Comparison of ENCODE assay signal across 8 cellular contexts in the genomic region with DNA sequence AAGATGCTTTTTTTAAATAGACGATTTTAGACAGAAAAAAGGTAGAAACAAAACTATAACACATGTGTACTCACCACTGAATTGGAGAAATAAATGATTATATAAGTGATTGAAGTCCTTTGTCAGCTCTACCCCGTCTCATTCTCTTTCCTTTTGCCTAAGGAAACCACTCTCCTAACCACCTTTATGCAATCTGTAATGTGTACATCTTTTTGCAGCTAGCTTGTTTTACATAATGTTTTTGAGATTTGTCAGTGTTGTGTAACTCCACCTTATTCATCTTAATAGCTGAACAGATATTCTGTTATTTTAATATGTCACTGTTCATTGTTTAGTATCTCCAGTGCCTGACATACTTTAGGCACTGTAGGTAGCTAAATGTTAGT. TPM values are rescaled to one million over a fixed set of nuclear protein-coding genes. Genes with fewer than 3 reads are reported as not detected.
A peak's percentile ranks its signal among the peaks of the same experiment; 100 is the strongest.
DNase-seq lines count a peak whose midpoint lies in the region; FAIRE-seq and TF ChIP-seq lines count a peak whose summit lies in the region.

No MANE protein-coding gene starts in this region.

- H3K4me3 ChIP-seq in AG04450 (ENCODE audit: low read depth, low read length), result peak overlapping the region; percentile 90
- peak overlapping the region; percentile 96 for H3K4me3 ChIP-seq in Loucy (ENCODE audit: low read length, poor library complexity, severe bottlenecking)
- peak overlapping the region; percentile 99 for H3K4me3 ChIP-seq in mucosa of stomach (ENCODE audit: low read length)

- POLR2A ChIA-PET in AG04450 (lab: Yijun Ruan, JAX), result interaction anchor here (1.4 to 3.1 kb wide), 5 partner anchors 10 to 36 kb away, joined by 3 to 25 read pairs (median 7); a partner anchor contains a TSS

- FAIRE-seq in GM12892 (lab: Jason Lieb, UNC), result no peak

- CTCF ChIA-PET in AG04450 (lab: Charles Lee), result interaction anchor here (1.5 kb wide), 2 partner anchors 29 to 203 kb away, joined by 4 to 7 read pairs; no protein-coding TSS in a partner anchor

- peak overlapping the region; percentile 89; the same call in 1 of the 2 replicates for H2AFZ ChIP-seq in Loucy (ENCODE audit: low read length)

- H3K9ac ChIP-seq in Loucy (ENCODE audit: low read depth, low read length, poor library complexity, severe bottlenecking) (peak overlapping the region; percentile 100), mucosa of stomach (ENCODE audit: low read length) (peak overlapping the region; percentile 99)

- H3K27ac ChIP-seq in AG04450 (ENCODE audit: low read depth, low read length) (no peak overlapping the region), caudate nucleus (ENCODE audit: low read depth, low read length) (peak overlapping the region; percentile 14)

- no peaks in the 10 kb centered on the region for H3K9me3 ChIP-seq in AG04450 (ENCODE audit: control insufficient read depth, insufficient read depth, low read length)
- no peaks in the 10 kb centered on the region for H3K9me3 ChIP-seq in Loucy (ENCODE audit: insufficient read depth, low read depth, low read length)
- no peaks in the 10 kb centered on the region for H3K9me3 ChIP-seq in mucosa of stomach (ENCODE audit: control insufficient read depth, low read length)

- H3K36me3 ChIP-seq in Loucy (ENCODE audit: insufficient read depth, low read length), result 0 out of 2 replicates have a peak, but pooled peaks cover 5% of the 10 kb centered on the region
- no peaks in the 10 kb centered on the region for H3K36me3 ChIP-seq in mucosa of stomach (ENCODE audit: control insufficient read depth, insufficient read depth, low read length)

- no peaks in the 10 kb centered on the region for H3K27me3 ChIP-seq in AG04450 (ENCODE audit: control insufficient read depth, insufficient read depth, low read length)
- H3K27me3 ChIP-seq in Loucy (ENCODE audit: insufficient read depth, low read length, poor library complexity, severe bottlenecking), result no peaks in the 10 kb centered on the region
- no peaks in the 10 kb centered on the region for H3K27me3 ChIP-seq in mucosa of stomach (ENCODE audit: control insufficient read depth, insufficient read depth, low read length)

- peaks cover 81% of the 10 kb centered on the region for H3K79me2 ChIP-seq in Loucy (ENCODE audit: insufficient read depth, low read length)

- TF ChIP-seq POLR2A in GM12892 (IDR thresholded peaks at IDR 0.05; ENCODE audit: low read depth, low read length), result no peak

- peaks cover 71% of the 10 kb centered on the region for H3K4me1 ChIP-seq in Loucy (ENCODE audit: insufficient read depth, low read length, poor library complexity, severe bottlenecking)
- H3K4me1 ChIP-seq in mucosa of stomach (ENCODE audit: control insufficient read depth, insufficient read depth, low read length), result peaks cover 8% of the 10 kb centered on the region

- H4K20me1 ChIP-seq in Loucy (ENCODE audit: insufficient read depth, low read length, poor library complexity, severe bottlenecking), result no peaks in the 10 kb centered on the region

- TF ChIP-seq CTCF in AG04450 (IDR thresholded peaks at IDR 0.05; ENCODE audit: low read depth, low read length), result no peak
- no peak for TF ChIP-seq CTCF in Loucy (conservative IDR thresholded peaks at IDR 0.05; ENCODE audit: low read length)

- peak overlapping the region; percentile 91 for H3K4me2 ChIP-seq in Loucy (ENCODE audit: low read depth, low read length, poor library complexity, severe bottlenecking)

- no peak for DNase-seq in AG04450 (ENCODE audit: low read depth, low spot score)
- no peak for DNase-seq in caudate nucleus (lab: John Stamatoyannopoulos, UW)
- no peak for DNase-seq in GM12892 (ENCODE audit: insufficient read length)
- no peak for DNase-seq in stimulated activated CD4-positive, alpha-beta T cell treated with anti-CD3 and anti-CD28 coated beads, Interleukin-1b, Interleukin-23, amount 100 ng/mL, for 48 hours
- no peak for DNase-seq in NCI-H1092 treated with DMSO at 0.1 percent for 48 hours (lab: John Stamatoyannopoulos, UW)
- no peak for DNase-seq in HCEC 1CT

- peaks cover under 1% of the 10 kb centered on the region; the same call in 1 of the 2 replicates for H3F3A ChIP-seq in Loucy (ENCODE audit: low read depth)

- no peaks in the 10 kb centered on the region for H3K9me2 ChIP-seq in Loucy (replicated peaks; ENCODE audit: low read depth, low read length)

RNA-seq across cellular contexts. Expression of a gene that starts 0.7 kb away (rescaled TPM):
- 31.6 and 47.3 TPM in 2 replicates for polyA plus RNA-seq in AG04450 (2011; rRNA removed)
- polyA minus RNA-seq in AG04450 (2011; rRNA and poly(A)+ RNA removed), result 10.2 and 11.5 TPM in 2 replicates
- polyA plus RNA-seq in GM12892 (2012; ENCODE audit: missing spikeins), result 16.8 TPM

RNA-seq across cellular contexts. Expression of a gene that starts 20.5 kb away (rescaled TPM):
- 23.7 and 27.6 TPM in 2 replicates for polyA plus RNA-seq in AG04450 (2011; rRNA removed)
- polyA minus RNA-seq in AG04450 (2011; rRNA and poly(A)+ RNA removed), result 5.7 and 6.9 TPM in 2 replicates
- not detected for polyA plus RNA-seq in GM12892 (2012; ENCODE audit: missing spikeins)

RNA-seq across cellular contexts. Expression of a gene that starts 27.2 kb away (rescaled TPM):
- polyA plus RNA-seq in AG04450 (2011; rRNA removed), result 40.4 and 56.4 TPM in 2 replicates
- 40.6 and 59.1 TPM in 2 replicates for polyA minus RNA-seq in AG04450 (2011; rRNA and poly(A)+ RNA removed)
- polyA plus RNA-seq in GM12892 (2012; ENCODE audit: missing spikeins), result 20.0 TPM
